Comparison of ENCODE assay signal across 1 cellular context in the genomic region with DNA sequence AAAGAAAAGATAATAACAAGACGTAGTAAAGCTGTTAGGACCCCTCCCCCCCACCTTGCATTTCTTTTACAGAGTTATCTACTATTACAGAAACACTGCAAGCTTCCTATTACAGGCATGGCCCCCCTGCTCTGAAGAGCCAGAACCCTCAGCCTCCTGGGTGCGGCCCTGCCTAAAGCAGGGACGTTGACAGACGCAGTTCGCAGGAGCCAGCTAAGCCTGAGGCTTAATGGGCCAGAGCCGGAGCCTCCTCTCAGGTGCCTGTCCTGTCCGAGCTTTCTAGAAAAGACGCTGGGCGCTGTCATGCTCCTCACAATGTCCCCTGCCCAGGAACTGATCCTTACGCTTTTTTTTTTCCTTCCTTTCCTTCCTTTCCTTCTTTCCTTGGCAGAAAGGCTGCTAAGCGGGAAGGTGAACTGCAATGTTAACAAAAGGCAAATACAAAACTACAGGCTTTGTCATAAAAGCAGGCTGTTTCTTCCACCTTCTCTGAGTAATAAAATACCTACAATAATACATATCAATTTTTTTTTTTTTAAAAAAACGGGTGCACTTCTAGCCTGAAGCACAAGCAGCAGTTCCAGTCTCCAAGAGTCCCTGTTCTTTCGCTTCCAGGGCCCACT.
TF ChIP-seq lines count a peak whose summit lies in the region.

No MANE protein-coding gene starts in this region.

TF ChIP-seq in H1, 55 proteins besides CTCF, POLR2A, EP300 and RAD21:
- TF ChIP-seq TBP (IDR thresholded peaks at IDR 0.05; ENCODE audit: low read depth, low read length) (no peak), CHD1 (IDR thresholded peaks at IDR 0.05; ENCODE audit: low read depth, low read length) (no peak), SUZ12 (IDR thresholded peaks at IDR 0.05; ENCODE audit: low read length) (peak; percentile 52; the same call in 1 of the 2 replicates), EZH2 (IDR thresholded peaks at IDR 0.05; ENCODE audit: low read depth, low read length, severe bottlenecking) (peak; percentile 16)
TF ChIP-seq in H1: peak in this region for 2.
